Comparison of ENCODE assay signal across 9 cellular contexts in the genomic region with DNA sequence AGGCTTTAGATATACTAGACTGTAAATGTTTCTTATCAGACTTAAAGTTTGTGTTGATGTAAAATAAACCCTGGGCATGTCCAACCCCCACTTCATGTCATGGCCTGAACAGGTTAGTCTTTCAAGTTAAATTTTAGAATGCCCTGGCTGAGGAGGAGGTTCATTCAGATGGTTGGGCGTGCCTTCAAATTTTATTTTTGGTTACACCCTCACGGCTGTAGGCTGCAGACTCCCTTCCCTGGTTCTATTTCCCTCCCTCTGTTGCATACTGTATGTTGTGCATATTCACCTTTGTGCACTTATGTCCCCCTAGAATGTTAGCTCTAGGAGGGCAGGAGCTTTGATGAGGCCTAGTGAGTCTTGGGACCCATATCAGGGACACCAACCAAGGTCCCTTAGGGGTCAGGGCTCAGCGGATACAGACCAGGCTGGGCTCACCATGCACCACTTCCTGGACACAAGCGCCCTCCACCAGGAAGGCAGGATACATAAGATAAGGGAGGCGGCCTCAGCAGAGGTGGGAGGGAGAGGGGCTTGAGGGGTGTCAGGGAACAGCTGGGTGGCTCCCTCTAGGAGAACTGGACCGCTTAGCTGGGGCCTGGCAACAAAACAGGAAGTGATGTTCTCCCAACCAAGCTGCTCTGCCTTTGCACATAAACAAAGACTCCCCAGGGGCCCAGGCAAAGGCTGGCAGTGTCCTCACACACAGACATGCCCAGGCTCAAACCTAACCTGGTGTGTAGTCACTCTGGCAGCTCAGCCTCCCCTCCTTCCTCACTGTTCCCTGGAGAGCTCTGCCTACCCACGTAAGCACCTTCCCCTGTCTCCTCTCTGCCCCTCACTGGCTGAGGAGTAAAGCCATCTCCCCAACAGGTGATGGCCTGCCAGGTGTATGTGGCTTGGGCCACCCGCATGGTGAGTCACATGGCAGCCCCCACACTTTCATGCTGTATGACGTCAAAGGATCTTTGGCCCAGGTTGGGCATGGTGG. TPM values are rescaled to one million over a fixed set of nuclear protein-coding genes. Genes with fewer than 3 reads are reported as not detected.
DNase-seq lines count a peak whose midpoint lies in the region; ATAC-seq, FAIRE-seq and TF ChIP-seq lines count a peak whose summit lies in the region.
"Had no signal": no experiment of that assay in that cellular context is flagged by ENCODE, and none has a peak within 500 bp of the region (broad histone marks: within the 10 kb centered on the region; RNA-seq: fewer than 3 reads in every experiment).

No MANE protein-coding gene starts in this region.

- H3K9me3 Mint-ChIP-seq in naive B cell, result no peaks in the 10 kb centered on the region

- no peaks in the 10 kb centered on the region for H3K36me3 Mint-ChIP-seq in naive B cell

- in situ Hi-C loops in GM12878 (cut with MboI), result no loop called here

- H3K27ac Mint-ChIP-seq in naive B cell, result peak overlapping the region; percentile 88 to 97 (median 96)

- H3K4me3 Mint-ChIP-seq in naive B cell, result peak overlapping the region; percentile 54 to 89 (median 79)

- TF ChIP-seq RAD21 in GM12878 (IDR thresholded peaks at IDR 0.05; ENCODE audit: insufficient read depth, low read depth, low read length), result no peak

- BruUV-seq in GM12878 (replicated peaks; lab: Mats Ljungman, UMichigan), result no TSS peak

- no peaks in the 10 kb centered on the region for H3K27me3 Mint-ChIP-seq in naive B cell

- RAD21 ChIA-PET in GM12878 (lab: Charles Lee; ENCODE audit: unreplicated experiment), result no interaction called here

- TF ChIP-seq CTCF in GM12878 (IDR thresholded peaks at IDR 0.05 in 2 of 3, conservative IDR thresholded peaks at IDR 0.05 in 1 of 3; ENCODE audit: control insufficient read depth in 2 of 3, extremely low read depth in 1 of 3, insufficient read depth in 1 of 3, low read depth in 3 of 3, low read length in 3 of 3), result no peak

- 37% methylated on average over 9 of the region's 9 CpGs for WGBS in GM12878 (ENCODE audit: insufficient coverage, insufficient replicate concordance, low lambda C conversion rate, missing lambda C conversion rate)

- ATAC-seq in GM12878, result peak; percentile 39
- ATAC-seq in naive B cell (ENCODE audit: low read depth in 2 of 2), result peak; percentile 80 to 85
- no peak for ATAC-seq in HG02884 (IDR thresholded peaks at IDR 0.05; ENCODE audit: unreplicated experiment)
- no peak for ATAC-seq in HG02885 (IDR thresholded peaks at IDR 0.05; ENCODE audit: poor library complexity, unreplicated experiment)

- peaks cover 12% of the 10 kb centered on the region for H3K4me1 ChIP-seq in GM12878 (ENCODE audit: control insufficient read depth, insufficient read depth, low read length)

- TF ChIP-seq POLR2A in GM12878 (IDR thresholded peaks at IDR 0.05; ENCODE audit: low read depth, low read length), result no peak

- no peaks in the 10 kb centered on the region for H3K9me3 ChIP-seq in GM12878 (replicated peaks; ENCODE audit: control insufficient read depth, insufficient read depth, low read length)

- no peak for TF ChIP-seq EP300 in GM12878 (IDR thresholded peaks at IDR 0.05; ENCODE audit: borderline replicate concordance in 1 of 2, control insufficient read depth in 1 of 2, low read depth in 2 of 2, low read length in 2 of 2)

- FAIRE-seq in GM12878 (lab: Jason Lieb, UNC), result no peak

- H3K27ac ChIP-seq in GM12878 (ENCODE audit: control insufficient read depth, insufficient read depth), result no peak overlapping the region
- H3K27ac ChIP-seq: SK-N-MC had no signal

- intact Hi-C loops in GM12878 (cut with micrococcal nuclease; ENCODE audit: unreplicated experiment), result no loop called here

- SMC1A ChIA-PET in GM12878 (lab: Charles Lee; ENCODE audit: uncharacterized antibody, unreplicated experiment), result interaction anchor here (1.0 kb wide), 1 partner anchor 9 kb away, joined by 4 read pairs; no protein-coding TSS in a partner anchor

- H3K27me3 ChIP-seq in GM12878 (replicated peaks in 1 of 2; ENCODE audit: control insufficient read depth in 2 of 2, insufficient read depth in 2 of 2, low read length in 1 of 2), result no peaks in the 10 kb centered on the region; a peak in 1 of 4 replicates

- DNase-seq in GF-D8 (lab: John Stamatoyannopoulos, UW) (peak; percentile 72), NCI-H146 (lab: John Stamatoyannopoulos, UW) (peak; percentile 75), GM12878 (ENCODE audit: low read depth, low spot score) (no peak), naive B cell (peak; percentile 69), NCI-H774 (lab: John Stamatoyannopoulos, UW) (no peak)
- DNase-seq in effector CD4-positive, alpha-beta T cell, result no peak

- H3K9ac ChIP-seq in GM12878 (ENCODE audit: control insufficient read depth, insufficient read depth, low read length), result no peak overlapping the region

- peak overlapping the region; percentile 88 for H2AFZ ChIP-seq in GM12878 (ENCODE audit: control insufficient read depth, low read depth, low read length)

- POLR2A ChIA-PET in GM12878 (lab: Charles Lee), result no interaction called here

- CTCF ChIA-PET in GM12878 (lab: Yijun Ruan, JAX), result interaction anchor here (1.2 to 2.0 kb wide), 3 partner anchors 9 to 41 kb away, joined by 3 to 9 read pairs (median 5); no protein-coding TSS in a partner anchor

- H3K36me3 ChIP-seq in GM12878 (ENCODE audit: control insufficient read depth in 2 of 2, insufficient read depth in 2 of 2, low read length in 1 of 2), result no peaks in the 10 kb centered on the region

- H3K4me3 ChIP-seq in GM12878, result no peak overlapping the region
- H3K4me3 ChIP-seq: SK-N-MC had no signal

- H3K79me2 ChIP-seq in GM12878 (ENCODE audit: control insufficient read depth, insufficient read depth, low read length), result no peaks in the 10 kb centered on the region

- no peaks in the 10 kb centered on the region for H4K20me1 ChIP-seq in GM12878 (ENCODE audit: control insufficient read depth, insufficient read depth)

- peak overlapping the region; percentile 47; the same call in 1 of the 2 replicates for H3K4me2 ChIP-seq in GM12878 (ENCODE audit: control insufficient read depth, insufficient read depth)

- H3K4me1 Mint-ChIP-seq in naive B cell, result peaks cover 39 to 43% (median 41%) of the 10 kb centered on the region in 3 donors

TF ChIP-seq in GM12878, 131 proteins besides CTCF, POLR2A, EP300 and RAD21:
- TF ChIP-seq SPI1 (IDR thresholded peaks at IDR 0.05; ENCODE audit: borderline replicate concordance, insufficient read depth, low read depth, low read length), result peak; percentile 80
- no peak for TF ChIP-seq FOXK2 (IDR thresholded peaks at IDR 0.05)
- no peak for TF ChIP-seq KAT2A (conservative IDR thresholded peaks at IDR 0.05; ENCODE audit: control insufficient read depth, low read depth, low read length)
- TF ChIP-seq IKZF1 (conservative IDR thresholded peaks at IDR 0.05), result peak; percentile 39; the same call in 1 of the 2 replicates
- TF ChIP-seq PAX5 (IDR thresholded peaks at IDR 0.05; ENCODE audit: borderline replicate concordance, low read depth, low read length), result 0 out of 2 replicates have a peak, but pooled peaks have one; percentile 21
- no peak for TF ChIP-seq SUPT20H (IDR thresholded peaks at IDR 0.05; ENCODE audit: borderline replicate concordance, control insufficient read depth, low read depth, low read length)
- no peak for TF ChIP-seq MYB (IDR thresholded peaks at IDR 0.05; ENCODE audit: borderline replicate concordance, low read depth, low read length)
- TF ChIP-seq BACH1 (IDR thresholded peaks at IDR 0.05; ENCODE audit: borderline replicate concordance), result no peak

RNA-seq across cellular contexts. Expression of a gene that starts 5.7 kb away (rescaled TPM):
- total RNA-seq in GM12878 (2013; cell fraction: nucleolus; rRNA removed), result 24.1 and 27.6 TPM in 2 replicates
- 19.2 and 20.2 TPM in 2 replicates for total RNA-seq in GM12878 (2014; rRNA removed)
- total RNA-seq in GM12878 (2014; rRNA removed; fragmentation: Illumina TruSeq; extraction: Trizol), result 13.6 and 14.4 TPM in 2 replicates
- 24.1 and 25.5 TPM in 2 replicates for total RNA-seq in GM12878 (2021)
- polyA plus RNA-seq in GM12878 (2011; ENCODE audit: low read depth), result 6.3 TPM
- polyA plus RNA-seq in GM12878 (2011; rRNA removed), result 4.2 and 5.3 TPM in 2 replicates
- polyA plus RNA-seq in GM12878 (2011; cell fraction: cytosol; rRNA removed), result 6.6 and 7.1 TPM in 2 replicates
- 8.7 and 12.9 TPM in 2 replicates for polyA plus RNA-seq in GM12878 (2011; cell fraction: nucleus; rRNA removed)
- 10.9 and 13.5 TPM in 2 replicates for polyA plus RNA-seq in GM12878 (2012)
- 10.1 and 11.9 TPM in 2 replicates for polyA plus RNA-seq in GM12878 (2014; fragmentation: Illumina TruSeq; extraction: Trizol)
- 1 to 10 TPM; 5.8 to 7.0 TPM for polyA plus RNA-seq in GM12878 (2014; fragmentation: Nextera tagmentation; extraction: Ambion mirVana)
- 14.5 and 16.1 TPM in 2 replicates for polyA plus RNA-seq in GM12878 (2014; rRNA removed)
- polyA plus RNA-seq in GM12878 (2016; fragmentation: Nextera tagmentation; extraction: Ambion mirVana), result 10 to 100 TPM; 14.3 to 15.1 TPM
- polyA minus RNA-seq in GM12878 (2011; rRNA and poly(A)+ RNA removed), result 6.7 and 7.2 TPM in 2 replicates
- 3.2 and 3.7 TPM in 2 replicates for polyA minus RNA-seq in GM12878 (2011; cell fraction: cytosol; rRNA and poly(A)+ RNA removed)
- polyA minus RNA-seq in GM12878 (2011; cell fraction: nucleus; rRNA and poly(A)+ RNA removed), result 5.0 and 9.8 TPM in 2 replicates
- polyA plus RNA-seq in naive B cell (ENCODE audit: low read depth in 6 of 6), result 10 to 100 TPM in 5 of 6 donors, 1 to 10 TPM in 1; 4.3 to 41.8 (median 29.6) TPM

Comparison
In these comparisons a context has a peak if more than half of its experiments do, and no peak if none do; other contexts are left out.
1. DNase-seq: peak in GF-D8 (single experiment), NCI-H146 (single experiment) and naive B cell (single experiment); none in GM12878 (single experiment), NCI-H774 (single experiment) and effector CD4-positive, alpha-beta T cell (single experiment).
2. ATAC-seq: peak in GM12878 (single experiment) and naive B cell (2 of 2); none in HG02884 (single experiment) and HG02885 (single experiment).